In the genomic region with DNA sequence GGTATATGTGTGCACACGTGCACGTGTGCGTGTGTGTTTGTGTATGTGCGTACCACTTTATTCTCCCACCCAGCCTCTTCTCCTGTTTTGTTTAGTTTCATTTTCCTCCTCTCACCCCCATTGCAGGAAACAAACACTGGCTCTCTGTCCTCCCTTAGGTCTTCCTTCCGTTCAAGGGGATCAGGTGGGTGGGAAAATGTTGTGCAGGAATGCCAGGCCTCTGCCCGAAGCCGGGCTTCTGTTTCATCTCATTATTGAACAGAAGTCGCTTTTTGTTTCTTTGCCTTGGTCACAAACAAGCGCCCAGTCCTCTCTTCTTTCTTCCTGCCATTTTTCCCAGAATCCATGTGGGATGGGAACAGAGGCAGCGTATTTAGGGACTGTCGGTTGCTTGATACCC, we compare ENCODE assay signal across 23 cellular contexts.
DNase-seq lines count a peak whose midpoint lies in the region; ATAC-seq, FAIRE-seq and TF ChIP-seq lines count a peak whose summit lies in the region.
"Had no signal": no experiment of that assay in that cellular context is flagged by ENCODE, and none has a peak within 500 bp of the region (broad histone marks: within the 10 kb centered on the region; RNA-seq: fewer than 3 reads in every experiment).

No MANE protein-coding gene starts in this region.

- TF ChIP-seq CTCF in heart right ventricle (IDR thresholded peaks at IDR 0.05) (no peak), chondrocyte (IDR thresholded peaks at IDR 0.05) (no peak), neural crest cell (conservative IDR thresholded peaks at IDR 0.05) (no peak), transverse colon (IDR thresholded peaks at IDR 0.05) (no peak), pancreas (IDR thresholded peaks at IDR 0.05) (no peak)

- H3K27ac Mint-ChIP-seq in chondrocyte (ENCODE audit: unreplicated experiment) (peak overlapping the region; percentile 33), neural crest cell (ENCODE audit: unreplicated experiment) (peak overlapping the region; percentile 13)
- H3K27ac Mint-ChIP-seq: activated CD8-positive, alpha-beta T cell treated with anti-CD3 and anti-CD28 coated beads for 36 hours had no signal

- no peak for ATAC-seq in heart right ventricle
- ATAC-seq in Right ventricle myocardium inferior = no peak
- no peak for ATAC-seq in GM19452 (IDR thresholded peaks at IDR 0.05; ENCODE audit: unreplicated experiment)
- ATAC-seq in pancreas = no peak
- ATAC-seq: activated CD8-positive, alpha-beta T cell treated with anti-CD3 and anti-CD28 coated beads for 36 hours; activated T-cell treated with anti-CD3 and anti-CD28 coated beads, Interleukin-2, amount 50 U/mL, for 4 hours; left lobe of liver; PC-3 had no signal

- H3K27me3 ChIP-seq in heart right ventricle (no peaks in the 10 kb centered on the region), transverse colon (no peaks in the 10 kb centered on the region), pancreas (no peaks in the 10 kb centered on the region)
- H3K27me3 ChIP-seq: brain microvascular endothelial cell, ovary had no signal

- TF ChIP-seq POLR2A in transverse colon (IDR thresholded peaks at IDR 0.05) = no peak

- H3K4me1 ChIP-seq in heart right ventricle (peaks cover 22 to 99% (median 73%) of the 10 kb centered on the region in 9 donors), transverse colon (peaks cover 12 to 37% (median 29%) of the 10 kb centered on the region in 4 donors), pancreas (peaks cover 5 to 17% (median 7%) of the 10 kb centered on the region in 3 donors)

- H3K27ac ChIP-seq in heart right ventricle = peak overlapping the region in 8 of 10 donors; percentile 40 to 87 (median 76)
- H3K27ac ChIP-seq in transverse colon = peak overlapping the region in 3 of 4 donors; percentile 40 to 53 (median 50)
- no peak overlapping the region for H3K27ac ChIP-seq in pancreas
- H3K27ac ChIP-seq: ovary, SK-N-MC had no signal

- H3K9me3 ChIP-seq in heart right ventricle = no peaks in the 10 kb centered on the region
- H3K9me3 ChIP-seq in transverse colon = no peaks in the 10 kb centered on the region
- no peaks in the 10 kb centered on the region for H3K9me3 ChIP-seq in pancreas
- H3K9me3 ChIP-seq: ovary had no signal

- in situ Hi-C loops in transverse colon (cut with MboI; ENCODE audit: low pct_ligation_motif_present in 1 of 4, low pct_unique_long_range_greater_than_20kb in 1 of 4, low sequenced_read_pairs in 3 of 4) = no loop called here

- H3K4me3 ChIP-seq in heart right ventricle (no peak overlapping the region), transverse colon (no peak overlapping the region), pancreas (no peak overlapping the region)
- H3K4me3 ChIP-seq: ovary, SK-N-MC, skin epidermis had no signal

- DNase-seq in heart right ventricle (no peak), Right ventricle myocardium inferior (ENCODE audit: missing footprints) (no peak), chondrocyte (ENCODE audit: low spot score) (no peak), neural crest cell (ENCODE audit: low read depth, low spot score) (no peak), transverse colon (no peak), pancreas (no peak), NCI-H524 treated with DMSO at 0.1 percent for 48 hours (lab: John Stamatoyannopoulos, UW) (no peak)
- DNase-seq: ACHN; activated CD8-positive, alpha-beta T cell treated with anti-CD3 and anti-CD28 coated beads for 36 hours; activated T-cell treated with anti-CD3 and anti-CD28 coated beads, Interleukin-2, amount 50 U/mL, for 4 hours; brain microvascular endothelial cell; DMS153; GF-D8; NCI-H146; NCI-H774; ovary; PC-3; stimulated activated CD4-positive, alpha-beta T cell treated with anti-CD3 and anti-CD28 coated beads, Interleukin-2, amount 100 ng/mL, for 48 hours; T1000 had no signal

- TF ChIP-seq EP300 in transverse colon (IDR thresholded peaks at IDR 0.05; ENCODE audit: low read depth) = no peak

- WGBS in heart right ventricle, 2 donors = 67 to 70% methylated on average over 11 of the region's 11 CpGs
- 83 to 86% methylated on average over 3 to 11 of the region's 11 CpGs for WGBS in transverse colon (ENCODE audit: low coverage in 1 of 2), 2 donors
- WGBS in pancreas, 2 donors = 88 to 91% methylated on average over 11 of the region's 11 CpGs

- H3K4me1 Mint-ChIP-seq in chondrocyte (ENCODE audit: low read depth) (peaks cover 85% of the 10 kb centered on the region), neural crest cell (peaks cover 71% of the 10 kb centered on the region)

- H3K9me3 Mint-ChIP-seq in chondrocyte (ENCODE audit: low read depth) (no peaks in the 10 kb centered on the region), neural crest cell (no peaks in the 10 kb centered on the region)
- H3K9me3 Mint-ChIP-seq: activated CD8-positive, alpha-beta T cell treated with anti-CD3 and anti-CD28 coated beads for 36 hours; activated T-cell treated with anti-CD3 and anti-CD28 coated beads, Interleukin-2, amount 50 U/mL, for 4 hours had no signal

- no peak for FAIRE-seq in pancreas (lab: Jason Lieb, UNC)

- H3K4me3 Mint-ChIP-seq in chondrocyte (ENCODE audit: unreplicated experiment) (no peak overlapping the region), neural crest cell (no peak overlapping the region)
- H3K4me3 Mint-ChIP-seq: activated CD8-positive, alpha-beta T cell treated with anti-CD3 and anti-CD28 coated beads for 36 hours; activated T-cell treated with anti-CD3 and anti-CD28 coated beads, Interleukin-2, amount 50 U/mL, for 4 hours had no signal

- intact Hi-C loops in heart right ventricle (cut with DNase I) = loop anchor here in 1 of 10 donors (5.0 kb wide), 1 partner anchor 59 kb away; no protein-coding TSS in a partner anchor
- intact Hi-C loops in Right ventricle myocardium inferior (cut with DNase I) = no loop called here
- intact Hi-C loops in transverse colon (cut with DNase I; ENCODE audit: low total_unique reads) = no loop called here
- intact Hi-C loops in pancreas (cut with DNase I) = no loop called here

- H3K27me3 Mint-ChIP-seq in chondrocyte (ENCODE audit: low read depth) = no peaks in the 10 kb centered on the region
- no peaks in the 10 kb centered on the region for H3K27me3 Mint-ChIP-seq in neural crest cell (ENCODE audit: low read depth)
- H3K27me3 Mint-ChIP-seq: activated CD8-positive, alpha-beta T cell treated with anti-CD3 and anti-CD28 coated beads for 36 hours had no signal

- H3K36me3 Mint-ChIP-seq in chondrocyte (ENCODE audit: low read depth) (no peaks in the 10 kb centered on the region), neural crest cell (ENCODE audit: low read depth) (no peaks in the 10 kb centered on the region)

- H3K36me3 ChIP-seq in heart right ventricle (no peaks in the 10 kb centered on the region), transverse colon (no peaks in the 10 kb centered on the region), pancreas (no peaks in the 10 kb centered on the region)
- H3K36me3 ChIP-seq: brain microvascular endothelial cell, ovary had no signal

Comparison
In these comparisons a context has a peak if more than half of its experiments do, and no peak if none do; other contexts are left out.
1. H3K27ac ChIP-seq: peak in heart right ventricle (8 of 10) and transverse colon (3 of 4); none in pancreas (0 of 4).